In genomic region chr2:43266692-43267091, GRCh38 we compare ENCODE assay signal across 11 cellular contexts. TPM values are rescaled to one million over a fixed set of nuclear protein-coding genes. Genes with fewer than 3 reads are reported as not detected.
A peak's percentile ranks its signal among the peaks of the same experiment; 100 is the strongest.
DNase-seq lines count a peak whose midpoint lies in the region; ATAC-seq and TF ChIP-seq lines count a peak whose summit lies in the region.
"Had no signal": no experiment of that assay in that cellular context is flagged by ENCODE, and none has a peak within 500 bp of the region (broad histone marks: within the 10 kb centered on the region; RNA-seq: fewer than 3 reads in every experiment).

No MANE protein-coding gene starts in this region.

- ATAC-seq in activated T-cell treated with anti-CD3 and anti-CD28 coated beads, Interleukin-2, amount 50 U/mL, for 72 hours (replicated peaks in 1 of 2), result no peak
- ATAC-seq in GM19328 (IDR thresholded peaks at IDR 0.05; ENCODE audit: unreplicated experiment), result no peak

- peak overlapping the region; percentile 88 for H3K27ac ChIP-seq in vagina
- H3K27ac ChIP-seq in CD8-positive, alpha-beta memory T cell (ENCODE audit: low read depth, low read length), result no peak overlapping the region

- H3K27me3 Mint-ChIP-seq in activated T-cell treated with anti-CD3 and anti-CD28 coated beads, Interleukin-2, amount 50 U/mL, for 72 hours (ENCODE audit: low read depth), result no peaks in the 10 kb centered on the region
- no peaks in the 10 kb centered on the region for H3K27me3 Mint-ChIP-seq in dendritic cell treated with granulocyte-macrophage colony-stimulating factor and Interleukin-4, amounts not matched to agents 40 ng/mL and 50 ng/mL, for 4 days
- peaks cover 5% of the 10 kb centered on the region for H3K27me3 Mint-ChIP-seq in nephron (ENCODE audit: low read depth)
- H3K27me3 Mint-ChIP-seq in CD8-positive, alpha-beta memory T cell, result no peaks in the 10 kb centered on the region
- H3K27me3 Mint-ChIP-seq: activated naive CD8-positive, alpha-beta T cell had no signal

- TF ChIP-seq POLR2A in vagina (IDR thresholded peaks at IDR 0.05), result no peak

- no peak for TF ChIP-seq CTCF in nephron (IDR thresholded peaks at IDR 0.05; ENCODE audit: unreplicated experiment in 3 of 3)
- no peak for TF ChIP-seq CTCF in vagina (IDR thresholded peaks at IDR 0.05)

- no peak for DNase-seq in activated T-cell treated with anti-CD3 and anti-CD28 coated beads, Interleukin-2, amount 50 U/mL, for 72 hours
- no peak for DNase-seq in activated T-cell treated with anti-CD3 and anti-CD28 coated beads, Interleukin-2, amount 50 U/mL, for 48 hours
- no peak for DNase-seq in vagina (ENCODE audit: extremely low spot score in 2 of 2)
- no peak for DNase-seq in HuH-7 (ENCODE audit: low spot score)
- DNase-seq in CD8-positive, alpha-beta memory T cell, result no peak
- DNase-seq: effector CD4-positive, alpha-beta T cell; NCI-H2227 treated with DMSO at 0.1 percent for 48 hours had no signal

- H3K9me3 Mint-ChIP-seq in activated T-cell treated with anti-CD3 and anti-CD28 coated beads, Interleukin-2, amount 50 U/mL, for 72 hours, result no peaks in the 10 kb centered on the region
- H3K9me3 Mint-ChIP-seq in dendritic cell treated with granulocyte-macrophage colony-stimulating factor and Interleukin-4, amounts not matched to agents 40 ng/mL and 50 ng/mL, for 4 days, result no peaks in the 10 kb centered on the region
- H3K9me3 Mint-ChIP-seq in nephron, result no peaks in the 10 kb centered on the region
- H3K9me3 Mint-ChIP-seq in CD8-positive, alpha-beta memory T cell, result no peaks in the 10 kb centered on the region

- no peaks in the 10 kb centered on the region for H3K9me3 ChIP-seq in vagina
- H3K9me3 ChIP-seq in CD8-positive, alpha-beta memory T cell (ENCODE audit: low read length), result no peaks in the 10 kb centered on the region

- peak overlapping the region; percentile 1 for H3K27ac Mint-ChIP-seq in activated T-cell treated with anti-CD3 and anti-CD28 coated beads, Interleukin-2, amount 50 U/mL, for 72 hours
- peak overlapping the region; percentile 80 for H3K27ac Mint-ChIP-seq in dendritic cell treated with granulocyte-macrophage colony-stimulating factor and Interleukin-4, amounts not matched to agents 40 ng/mL and 50 ng/mL, for 4 days
- peak overlapping the region; percentile 57 to 92 (median 73) for H3K27ac Mint-ChIP-seq in nephron
- no peak overlapping the region for H3K27ac Mint-ChIP-seq in CD8-positive, alpha-beta memory T cell
- H3K27ac Mint-ChIP-seq: activated naive CD8-positive, alpha-beta T cell had no signal

- peaks cover 0 to 6% of the 10 kb centered on the region in 2 donors for H3K36me3 Mint-ChIP-seq in activated T-cell treated with anti-CD3 and anti-CD28 coated beads, Interleukin-2, amount 50 U/mL, for 72 hours (ENCODE audit: insufficient read depth in 2 of 2)
- H3K36me3 Mint-ChIP-seq in dendritic cell treated with granulocyte-macrophage colony-stimulating factor and Interleukin-4, amounts not matched to agents 40 ng/mL and 50 ng/mL, for 4 days (ENCODE audit: low read depth), result peaks cover 19% of the 10 kb centered on the region
- peaks cover 20% of the 10 kb centered on the region for H3K36me3 Mint-ChIP-seq in nephron (ENCODE audit: low read depth)
- H3K36me3 Mint-ChIP-seq in CD8-positive, alpha-beta memory T cell, result peaks cover 0 to 77% (median 18%) of the 10 kb centered on the region in 3 donors

- intact Hi-C loops in dendritic cell treated with granulocyte-macrophage colony-stimulating factor and Interleukin-4, amounts not matched to agents 40 ng/mL and 50 ng/mL, for 4 days (cut with micrococcal nuclease), result no loop called here
- intact Hi-C loops in vagina (cut with DNase I), result no loop called here

- CTCF ChIA-PET in CD8-positive, alpha-beta memory T cell (lab: Charles Lee), result no interaction called here

- no peaks in the 10 kb centered on the region for H3K36me3 ChIP-seq in vagina
- H3K36me3 ChIP-seq in CD8-positive, alpha-beta memory T cell (ENCODE audit: insufficient read depth, low read length), result no peaks in the 10 kb centered on the region

- H3K4me3 Mint-ChIP-seq in activated T-cell treated with anti-CD3 and anti-CD28 coated beads, Interleukin-2, amount 50 U/mL, for 72 hours, result no peak overlapping the region
- H3K4me3 Mint-ChIP-seq in dendritic cell treated with granulocyte-macrophage colony-stimulating factor and Interleukin-4, amounts not matched to agents 40 ng/mL and 50 ng/mL, for 4 days, result peak overlapping the region; percentile 4
- no peak overlapping the region for H3K4me3 Mint-ChIP-seq in nephron
- peak overlapping the region in 1 of 7 donors; percentile 36 for H3K4me3 Mint-ChIP-seq in CD8-positive, alpha-beta memory T cell
- H3K4me3 Mint-ChIP-seq: activated naive CD8-positive, alpha-beta T cell had no signal

- H3K4me3 ChIP-seq in vagina, result no peak overlapping the region
- no peak overlapping the region for H3K4me3 ChIP-seq in CD8-positive, alpha-beta memory T cell (ENCODE audit: low read length)

- POLR2A ChIA-PET in CD8-positive, alpha-beta memory T cell (lab: Charles Lee), result no interaction called here

- peaks cover 41% of the 10 kb centered on the region for H3K4me1 ChIP-seq in vagina
- no peaks in the 10 kb centered on the region for H3K4me1 ChIP-seq in CD8-positive, alpha-beta memory T cell (ENCODE audit: insufficient read depth, low read length)

- H3K4me1 Mint-ChIP-seq in activated T-cell treated with anti-CD3 and anti-CD28 coated beads, Interleukin-2, amount 50 U/mL, for 72 hours (ENCODE audit: low read depth), result peaks cover 18% of the 10 kb centered on the region
- peaks cover 82% of the 10 kb centered on the region for H3K4me1 Mint-ChIP-seq in dendritic cell treated with granulocyte-macrophage colony-stimulating factor and Interleukin-4, amounts not matched to agents 40 ng/mL and 50 ng/mL, for 4 days (ENCODE audit: low read depth)
- peaks cover 65% of the 10 kb centered on the region for H3K4me1 Mint-ChIP-seq in nephron
- no peaks in the 10 kb centered on the region for H3K4me1 Mint-ChIP-seq in CD8-positive, alpha-beta memory T cell

- H3K27me3 ChIP-seq in vagina, result no peaks in the 10 kb centered on the region
- H3K27me3 ChIP-seq in CD8-positive, alpha-beta memory T cell (ENCODE audit: insufficient read depth, low read length, poor library complexity, severe bottlenecking), result no peaks in the 10 kb centered on the region

RNA-seq across cellular contexts. Expression of gene ZFP36L2, which starts 40.3 kb away (rescaled TPM):
- total RNA-seq in activated T-cell treated with anti-CD3 and anti-CD28 coated beads, Interleukin-2, amount 50 U/mL, for 72 hours, result 10 to 100 TPM; 70.8 to 86.4 TPM
- total RNA-seq in vagina, result 206 TPM
- total RNA-seq in CD8-positive, alpha-beta memory T cell, result 10 to 100 TPM; 98.0 to 98.6 TPM
- polyA plus RNA-seq in CD8-positive, alpha-beta memory T cell, result 737 TPM

Comparison
In these comparisons a context has a peak if more than half of its experiments do, and no peak if none do; other contexts are left out.
1. H3K27ac Mint-ChIP-seq: peak in activated T-cell treated with anti-CD3 and anti-CD28 coated beads, Interleukin-2, amount 50 U/mL, for 72 hours (single experiment), dendritic cell treated with granulocyte-macrophage colony-stimulating factor and Interleukin-4, amounts not matched to agents 40 ng/mL and 50 ng/mL, for 4 days (single experiment) and nephron (3 of 3); none in CD8-positive, alpha-beta memory T cell (0 of 8).